In the genomic region with DNA sequence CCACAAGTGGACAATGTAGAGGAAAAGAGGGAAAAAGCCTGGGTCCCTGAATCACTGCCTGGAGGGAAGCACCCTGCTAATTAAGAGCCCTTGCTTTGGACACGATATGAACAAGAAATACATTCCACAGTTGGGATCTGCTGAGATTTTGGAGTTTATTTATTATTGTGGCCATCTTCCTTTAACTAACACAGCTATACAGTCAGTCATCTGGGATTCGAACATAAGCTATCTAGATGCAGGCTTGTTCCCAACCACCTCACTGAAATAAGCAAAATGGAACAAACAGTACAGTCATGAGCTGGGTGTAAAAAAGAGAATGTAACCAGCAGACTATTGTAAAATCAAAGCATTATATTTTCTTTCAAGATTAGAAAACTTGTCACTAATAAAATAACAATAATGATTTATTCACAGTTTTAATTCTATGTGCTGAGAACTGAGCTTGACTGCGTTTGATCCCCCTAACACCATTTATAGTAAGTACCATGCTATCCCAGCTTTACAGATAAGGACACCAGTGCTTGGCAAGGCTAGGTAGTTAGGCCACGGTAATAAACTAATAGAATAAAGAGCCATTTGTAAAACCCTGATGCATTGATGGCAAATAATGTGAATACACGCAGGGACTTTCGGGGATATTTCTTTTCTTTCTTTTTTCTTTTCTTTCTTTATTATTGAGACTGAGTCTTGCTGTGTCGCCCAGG, we compare ENCODE assay signal across 24 cellular contexts.
"Had no signal": no experiment of that assay in that cellular context is flagged by ENCODE, and none has a peak within 500 bp of the region (broad histone marks: within the 10 kb centered on the region; RNA-seq: fewer than 3 reads in every experiment).

No MANE protein-coding gene starts in this region.

- H3K36me3 Mint-ChIP-seq: activated naive CD8-positive, alpha-beta T cell treated with anti-CD3 and anti-CD28 coated beads for 36 hours had no signal

- ATAC-seq: activated CD4-positive, alpha-beta T cell treated with anti-CD3 and anti-CD28 coated beads for 36 hours; activated T-helper 17 cell treated with anti-CD3 and anti-CD28 coated beads, Interleukin-2, amount 50 U/mL, for 72 hours; T-helper 17 cell had no signal

- FAIRE-seq: RCC 7860 had no signal

- H3K4me3 Mint-ChIP-seq: activated CD4-positive, alpha-beta memory T cell treated with anti-CD3 and anti-CD28 coated beads, Interleukin-2, amount 10 ng/mL, durations not matched to agents 7 days and 5 days; activated CD4-positive, alpha-beta T cell treated with anti-CD3 and anti-CD28 coated beads for 36 hours; activated naive CD4-positive, alpha-beta T cell treated with anti-CD3 and anti-CD28 coated beads for 36 hours; activated naive CD8-positive, alpha-beta T cell treated with anti-CD3 and anti-CD28 coated beads for 36 hours; activated T-helper 17 cell treated with anti-CD3 and anti-CD28 coated beads, Interleukin-2, amount 50 U/mL, for 72 hours; T-helper 17 cell had no signal

- H3K27ac ChIP-seq: VCaP had no signal

- H3K27ac Mint-ChIP-seq: activated CD4-positive, alpha-beta memory T cell treated with anti-CD3 and anti-CD28 coated beads, Interleukin-2, amount 10 ng/mL, durations not matched to agents 7 days and 5 days; activated CD4-positive, alpha-beta T cell treated with anti-CD3 and anti-CD28 coated beads for 36 hours; activated naive CD4-positive, alpha-beta T cell treated with anti-CD3 and anti-CD28 coated beads for 36 hours; activated naive CD8-positive, alpha-beta T cell treated with anti-CD3 and anti-CD28 coated beads for 36 hours; activated T-helper 17 cell treated with anti-CD3 and anti-CD28 coated beads, Interleukin-2, amount 50 U/mL, for 72 hours had no signal

- H3K9me3 Mint-ChIP-seq: activated CD4-positive, alpha-beta memory T cell treated with anti-CD3 and anti-CD28 coated beads, Interleukin-2, amount 10 ng/mL, durations not matched to agents 7 days and 5 days; activated naive CD4-positive, alpha-beta T cell treated with anti-CD3 and anti-CD28 coated beads for 36 hours; activated naive CD8-positive, alpha-beta T cell treated with anti-CD3 and anti-CD28 coated beads for 36 hours; activated T-helper 17 cell treated with anti-CD3 and anti-CD28 coated beads, Interleukin-2, amount 50 U/mL, for 72 hours had no signal

- H3K27me3 Mint-ChIP-seq: activated CD4-positive, alpha-beta T cell treated with anti-CD3 and anti-CD28 coated beads for 36 hours; activated T-helper 17 cell treated with anti-CD3 and anti-CD28 coated beads, Interleukin-2, amount 50 U/mL, for 72 hours; T-helper 17 cell had no signal

- DNase-seq: activated CD4-positive, alpha-beta memory T cell treated with anti-CD3 and anti-CD28 coated beads, Interleukin-2, amount 10 ng/mL, durations not matched to agents 7 days and 5 days; activated CD4-positive, alpha-beta T cell treated with anti-CD3 and anti-CD28 coated beads for 36 hours; activated CD4-positive, alpha-beta T cell treated with anti-CD3 and anti-CD28 coated beads, Interleukin-2, amount 50 U/mL, for 1 hour; activated CD4-positive, CD25-positive, alpha-beta regulatory T cell; activated gamma-delta T cell; activated naive CD4-positive, alpha-beta T cell treated with anti-CD3 and anti-CD28 coated beads for 36 hours; activated naive CD8-positive, alpha-beta T cell treated with anti-CD3 and anti-CD28 coated beads for 36 hours; activated T-cell treated with anti-CD3 and anti-CD28 coated beads for 4 hours; activated T-cell treated with anti-CD3 and anti-CD28 coated beads, Interleukin-2, amount 50 U/mL, for 48 hours; caudate nucleus; Karpas-422; NCI-H1105 treated with DMSO at 0.1 percent for 48 hours; NCI-H1436 treated with DMSO at 0.1 percent for 48 hours; NCI-H187; NCI-H2081; NCI-H510A treated with DMSO at 0.1 percent for 48 hours; NCI-H69; NK-92 treated with Interleukin-12 subunit alpha and Interleukin-12 subunit beta, amount 100 ng/mL, for 24 hours; SHP77 treated with DMSO at 0.1 percent for 48 hours; T-helper 17 cell; T-helper 9 cell had no signal
